1 cellular context compared by ENCODE assay signal in genomic region chr17:36602924-36603384, GRCh38.
TF ChIP-seq lines count a peak whose summit lies in the region.

No MANE protein-coding gene starts in this region.

TF ChIP-seq in K562, 482 proteins besides CTCF, POLR2A, EP300 and RAD21 (continued from another document and continues in another):
- TF ChIP-seq ZNF398 (CRISPR knock-in tag; IDR thresholded peaks at IDR 0.05) (no peak), SNAPC5 (CRISPR knock-in tag; IDR thresholded peaks at IDR 0.05) (no peak), ZNF551 (CRISPR knock-in tag; IDR thresholded peaks at IDR 0.05) (no peak), CXXC5 (CRISPR knock-in tag; IDR thresholded peaks at IDR 0.05) (no peak), JUND (IDR thresholded peaks at IDR 0.05; ENCODE audit: borderline replicate concordance, low read depth, low read length) (peak; percentile 10; the same call in 1 of the 2 replicates), JUND (tag; IDR thresholded peaks at IDR 0.05; ENCODE audit: borderline replicate concordance, low read depth, low read length) (no peak), RCOR1 (IDR thresholded peaks at IDR 0.05; ENCODE audit: borderline replicate concordance in 1 of 2, low read depth in 2 of 2, low read length in 2 of 2) (0 out of 4 replicates have a peak, but pooled peaks of 1 of the 2 experiments have one; percentile 18), TAF1 (IDR thresholded peaks at IDR 0.05; ENCODE audit: control insufficient read depth, extremely low read depth, insufficient read depth, low read length, severe bottlenecking) (no peak), SRSF1 (IDR thresholded peaks at IDR 0.05; ENCODE audit: low read depth, low read length) (no peak), SMAD2 (IDR thresholded peaks at IDR 0.05; ENCODE audit: low read depth, low read length) (no peak), ZNF280B (CRISPR knock-in tag; IDR thresholded peaks at IDR 0.05) (no peak), NUFIP1 (IDR thresholded peaks at IDR 0.05; ENCODE audit: partially characterized antibody) (no peak), MYBL2 (IDR thresholded peaks at IDR 0.05; ENCODE audit: low read depth) (no peak), MYBL2 (CRISPR knock-in tag; IDR thresholded peaks at IDR 0.05; ENCODE audit: borderline replicate concordance) (no peak), CTCFL (IDR thresholded peaks at IDR 0.05; ENCODE audit: borderline replicate concordance, insufficient read depth, low read depth, low read length, poor library complexity, severe bottlenecking) (peak; percentile 33), SAFB (IDR thresholded peaks at IDR 0.05; ENCODE audit: borderline replicate concordance, low read depth, low read length) (no peak), PBX2 (CRISPR knock-in tag; IDR thresholded peaks at IDR 0.05; ENCODE audit: low read depth) (no peak), PBX2 (tag; conservative IDR thresholded peaks at IDR 0.05; ENCODE audit: low read depth) (no peak), FOXK2 (conservative IDR thresholded peaks at IDR 0.05 in 1 of 2, IDR thresholded peaks at IDR 0.05 in 1 of 2; ENCODE audit: low read depth in 2 of 2) (no peak), RFX5 (IDR thresholded peaks at IDR 0.05; ENCODE audit: low read depth, low read length) (no peak), THAP12 (CRISPR knock-in tag; IDR thresholded peaks at IDR 0.05) (no peak), ZNF395 (CRISPR knock-in tag; IDR thresholded peaks at IDR 0.05) (0 out of 2 replicates have a peak, but pooled peaks have one; percentile 34), TOE1 (IDR thresholded peaks at IDR 0.05; ENCODE audit: borderline replicate concordance) (no peak), TOE1 (CRISPR knock-in tag; IDR thresholded peaks at IDR 0.05; ENCODE audit: borderline replicate concordance, low read depth) (no peak), NCOA1 (IDR thresholded peaks at IDR 0.05; ENCODE audit: low read depth) (no peak), CBX1 (IDR thresholded peaks at IDR 0.05; ENCODE audit: low read depth) (no peak), HNRNPH1 (optimal IDR thresholded peaks at IDR 0.05; ENCODE audit: low read depth, low read length) (no peak), GTF2E2 (tag; IDR thresholded peaks at IDR 0.05) (no peak), DEAF1 (CRISPR knock-in tag; IDR thresholded peaks at IDR 0.05) (peak; percentile 47; the same call in 1 of the 2 replicates), SP2 (IDR thresholded peaks at IDR 0.05; ENCODE audit: extremely low read depth, low read depth, low read length, poor library complexity, severe bottlenecking) (no peak), FUS (optimal IDR thresholded peaks at IDR 0.05; ENCODE audit: low read depth, low read length) (no peak), HMGN3 (IDR thresholded peaks at IDR 0.05; ENCODE audit: borderline replicate concordance, extremely low read depth, insufficient read length, low read depth, low read length) (no peak), MNT (conservative IDR thresholded peaks at IDR 0.05) (0 out of 4 replicates have a peak, but pooled peaks of 1 of the 2 experiments have one; percentile 36), NR3C1 (CRISPR knock-in tag; IDR thresholded peaks at IDR 0.05) (no peak), LEF1 (IDR thresholded peaks at IDR 0.05) (no peak), NCOA4 (IDR thresholded peaks at IDR 0.05; ENCODE audit: partially characterized antibody) (no peak), ZBTB5 (IDR thresholded peaks at IDR 0.05) (no peak), MAFK (IDR thresholded peaks at IDR 0.05; ENCODE audit: low read length) (no peak), ZNF239 (CRISPR knock-in tag; IDR thresholded peaks at IDR 0.05) (no peak), CREB3 (tag; conservative IDR thresholded peaks at IDR 0.05; ENCODE audit: low read depth) (no peak), RAD51 (IDR thresholded peaks at IDR 0.05; ENCODE audit: borderline replicate concordance, low read depth) (no peak), EP400 (IDR thresholded peaks at IDR 0.05) (peak; percentile 31; the same call in 1 of the 2 replicates), YBX1 (IDR thresholded peaks at IDR 0.05) (no peak), PTTG1 (tag; IDR thresholded peaks at IDR 0.05; ENCODE audit: low read depth) (no peak), PTBP1 (IDR thresholded peaks at IDR 0.05; ENCODE audit: low read depth, low read length) (no peak)
